In the genomic region with DNA sequence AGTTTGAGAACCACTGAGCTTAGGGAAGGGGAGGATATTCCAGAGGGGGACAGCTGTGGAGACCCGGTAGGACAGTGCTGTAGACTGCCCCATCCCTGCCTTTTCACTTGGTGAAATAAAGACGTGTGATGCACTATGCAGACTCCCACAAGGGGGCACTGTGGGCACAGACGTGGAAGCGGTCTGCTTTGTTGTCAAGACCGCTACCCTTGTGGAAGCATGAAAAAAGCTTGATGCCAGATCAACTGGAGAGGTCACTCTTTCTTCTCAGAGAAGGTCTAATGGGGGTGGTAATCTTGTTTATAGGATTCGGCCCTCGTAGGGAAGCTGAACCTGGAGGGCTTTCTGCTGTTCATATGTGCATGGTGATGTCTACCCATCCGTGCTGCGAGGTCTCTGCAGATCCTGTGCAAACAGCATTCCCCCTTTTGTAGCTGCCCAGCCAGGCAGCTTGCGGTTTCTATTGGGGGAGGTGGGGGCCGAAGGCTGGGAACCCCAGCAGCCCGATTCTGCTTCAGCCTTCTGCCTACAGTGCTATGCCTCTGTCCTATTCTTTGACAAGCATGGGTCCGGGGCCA, we compare ENCODE assay signal across 8 cellular contexts. TPM values are rescaled to one million over a fixed set of nuclear protein-coding genes. Genes with fewer than 3 reads are reported as not detected.
DNase-seq lines count a peak whose midpoint lies in the region; ATAC-seq and TF ChIP-seq lines count a peak whose summit lies in the region.

No MANE protein-coding gene starts in this region.

- H3K36me3 ChIP-seq in Peyer's patch = no peaks in the 10 kb centered on the region
- H3K36me3 ChIP-seq in neutrophil = peaks cover 9% of the 10 kb centered on the region

- H3K4me3 ChIP-seq in AG10803 (ENCODE audit: low read length) (no peak overlapping the region), Peyer's patch (no peak overlapping the region), fibroblast of pulmonary artery (replicated peaks; ENCODE audit: low read depth, low read length) (no peak overlapping the region), neutrophil (ENCODE audit: low read depth in 1 of 2, low read length in 1 of 2) (no peak overlapping the region)

- H3K4me1 ChIP-seq in Peyer's patch (peaks cover 0 to 5% (median 0%) of the 10 kb centered on the region in 4 donors), neutrophil (ENCODE audit: control insufficient read depth in 1 of 2, insufficient read depth in 1 of 2, low read depth in 1 of 2, low read length in 1 of 2) (no peaks in the 10 kb centered on the region)

- peak; percentile 81 for DNase-seq in AG10803 (ENCODE audit: low read depth)
- peak; percentile 79 for DNase-seq in KG1 (lab: John Stamatoyannopoulos, UW)
- peak; percentile 82 to 94 (median 84) for DNase-seq in Peyer's patch
- peak; percentile 55 for DNase-seq in activated T-helper 1 cell treated with Interleukin-2 at 50 U/mL for 16 hours (ENCODE audit: low read depth)
- peak; percentile 90 for DNase-seq in fibroblast of pulmonary artery (ENCODE audit: low read depth)
- DNase-seq in substantia nigra (lab: John Stamatoyannopoulos, UW) = peak in 48 of 49 donors; percentile 17 to 96 (median 81)

- H3K27ac ChIP-seq in Peyer's patch (no peak overlapping the region), neutrophil (no peak overlapping the region), substantia nigra (ENCODE audit: low read depth, low read length, poor library complexity, severe bottlenecking) (no peak overlapping the region)

- TF ChIP-seq POLR2A in Peyer's patch (IDR thresholded peaks at IDR 0.05) = no peak

- TF ChIP-seq CTCF in AG10803 (conservative IDR thresholded peaks at IDR 0.05; ENCODE audit: low read length) (peak; percentile 95), Peyer's patch (IDR thresholded peaks at IDR 0.05) (peak; percentile 64 to 90 (median 82)), fibroblast of pulmonary artery (IDR thresholded peaks at IDR 0.05; ENCODE audit: low read length, missing control alignments) (peak; percentile 97), neutrophil (IDR thresholded peaks at IDR 0.05) (peak; percentile 75)

- H3K9me3 ChIP-seq in Peyer's patch (no peaks in the 10 kb centered on the region), neutrophil (no peaks in the 10 kb centered on the region)

- peak; percentile 43 for ATAC-seq in GM19023 (IDR thresholded peaks at IDR 0.05; ENCODE audit: unreplicated experiment)

- H3K27me3 ChIP-seq in Peyer's patch = no peaks in the 10 kb centered on the region
- no peaks in the 10 kb centered on the region for H3K27me3 ChIP-seq in neutrophil

RNA-seq across cellular contexts. Expression of a gene that starts 13.7 kb away (rescaled TPM):
- 1,000 to 10,000 TPM in 3 of 4 donors, 100 to 1,000 TPM in 1; 999 to 2,177 (median 1,337) TPM for total RNA-seq in Peyer's patch

RNA-seq across cellular contexts. Expression of a gene that starts 18.1 kb away (rescaled TPM):
- total RNA-seq in Peyer's patch = 10 to 100 TPM; 19.8 to 24.3 (median 22.2) TPM
